Comparison of ENCODE assay signal across 13 cellular contexts in genomic region chr10:34580643-34581042, GRCh38.
DNase-seq lines count a peak whose midpoint lies in the region; ATAC-seq and TF ChIP-seq lines count a peak whose summit lies in the region.
"Had no signal": no experiment of that assay in that cellular context is flagged by ENCODE, and none has a peak within 500 bp of the region (broad histone marks: within the 10 kb centered on the region; RNA-seq: fewer than 3 reads in every experiment).

No MANE protein-coding gene starts in this region.

- no peak overlapping the region for H3K4me3 Mint-ChIP-seq in activated T-helper 1 cell treated with anti-CD3 and anti-CD28 coated beads, Interleukin-12 subunit alpha, Interleukin-12 subunit beta, Interleukin-2, Interleukin-4 antibody, amounts not matched to agents 30 ng/mL and 10 ng/mL and 1 ng/mL, durations not matched to agents 14 hours and 24 hours and 36 hours
- H3K4me3 Mint-ChIP-seq: memory B cell; T-helper 1 cell treated with Interleukin-12 subunit alpha and Interleukin-12 subunit beta and Interleukin-4 antibody, amounts not matched to agents 30 μg/mL and 1 μg/mL, for 36 hours had no signal

- intact Hi-C loops in activated T-helper 1 cell treated with anti-CD3 and anti-CD28 coated beads, Interleukin-12 subunit alpha, Interleukin-12 subunit beta, Interleukin-2, Interleukin-4 antibody, amounts not matched to agents 30 ng/mL and 10 ng/mL and 1 ng/mL, durations not matched to agents 14 hours and 24 hours and 36 hours (cut with micrococcal nuclease) = no loop called here

- no peaks in the 10 kb centered on the region for H3K9me3 ChIP-seq in osteoblast (ENCODE audit: low read depth, low read length)

- H3K36me3 Mint-ChIP-seq in activated T-helper 1 cell treated with anti-CD3 and anti-CD28 coated beads, Interleukin-12 subunit alpha, Interleukin-12 subunit beta, Interleukin-2, Interleukin-4 antibody, amounts not matched to agents 30 ng/mL and 10 ng/mL and 1 ng/mL, durations not matched to agents 14 hours and 24 hours and 36 hours (ENCODE audit: low read depth) = no peaks in the 10 kb centered on the region
- H3K36me3 Mint-ChIP-seq: memory B cell had no signal

- ATAC-seq in esophagus mucosa = peak; percentile 88
- ATAC-seq in HG03108 (IDR thresholded peaks at IDR 0.05; ENCODE audit: unreplicated experiment) = no peak

- no peaks in the 10 kb centered on the region for H3K36me3 ChIP-seq in osteoblast (ENCODE audit: insufficient read depth, low read length)

- H3K9me3 Mint-ChIP-seq in activated T-helper 1 cell treated with anti-CD3 and anti-CD28 coated beads, Interleukin-12 subunit alpha, Interleukin-12 subunit beta, Interleukin-2, Interleukin-4 antibody, amounts not matched to agents 30 ng/mL and 10 ng/mL and 1 ng/mL, durations not matched to agents 14 hours and 24 hours and 36 hours = no peaks in the 10 kb centered on the region
- H3K9me3 Mint-ChIP-seq: memory B cell; T-helper 1 cell treated with Interleukin-12 subunit alpha and Interleukin-12 subunit beta and Interleukin-4 antibody, amounts not matched to agents 30 μg/mL and 1 μg/mL, for 36 hours had no signal

- peaks cover 6% of the 10 kb centered on the region for H4K20me1 ChIP-seq in osteoblast (ENCODE audit: insufficient read depth, low read length)

- peak overlapping the region; percentile 20 for H3K4me2 ChIP-seq in osteoblast (ENCODE audit: insufficient read depth, low read length)

- peaks cover 7% of the 10 kb centered on the region for H3K27me3 Mint-ChIP-seq in activated T-helper 1 cell treated with anti-CD3 and anti-CD28 coated beads, Interleukin-12 subunit alpha, Interleukin-12 subunit beta, Interleukin-2, Interleukin-4 antibody, amounts not matched to agents 30 ng/mL and 10 ng/mL and 1 ng/mL, durations not matched to agents 14 hours and 24 hours and 36 hours (ENCODE audit: insufficient read depth)
- H3K27me3 Mint-ChIP-seq: memory B cell had no signal

- no peak overlapping the region for H3K27ac Mint-ChIP-seq in activated T-helper 1 cell treated with anti-CD3 and anti-CD28 coated beads, Interleukin-12 subunit alpha, Interleukin-12 subunit beta, Interleukin-2, Interleukin-4 antibody, amounts not matched to agents 30 ng/mL and 10 ng/mL and 1 ng/mL, durations not matched to agents 14 hours and 24 hours and 36 hours
- H3K27ac Mint-ChIP-seq: memory B cell; T-helper 1 cell treated with Interleukin-12 subunit alpha and Interleukin-12 subunit beta and Interleukin-4 antibody, amounts not matched to agents 30 μg/mL and 1 μg/mL, for 36 hours had no signal

- no peak overlapping the region for H3K4me3 ChIP-seq in osteoblast (ENCODE audit: insufficient read depth, low read length)

- peaks cover 28% of the 10 kb centered on the region for H3K4me1 ChIP-seq in osteoblast (ENCODE audit: insufficient read depth, low read length)

- H3K27ac ChIP-seq in osteoblast (ENCODE audit: low read depth, low read length) = no peak overlapping the region

- no peaks in the 10 kb centered on the region for H3K79me2 ChIP-seq in osteoblast (ENCODE audit: insufficient read depth, low read length)

- DNase-seq in ELR (ENCODE audit: low read depth) = peak; percentile 70
- peak; percentile 67 for DNase-seq in RKO (ENCODE audit: low spot score)
- DNase-seq in osteoblast (ENCODE audit: insufficient read length, low spot score, missing footprints) = peak; percentile 49
- no peak for DNase-seq in activated T-helper 1 cell treated with anti-CD3 and anti-CD28 coated beads, Interleukin-12 subunit alpha, Interleukin-12 subunit beta, Interleukin-2, Interleukin-4 antibody, amounts not matched to agents 30 ng/mL and 10 ng/mL and 1 ng/mL, durations not matched to agents 14 hours and 24 hours and 36 hours (ENCODE audit: low spot score)
- no peak for DNase-seq in foreskin melanocyte
- no peak for DNase-seq in hepatic stellate cell (ENCODE audit: low spot score)
- DNase-seq: amniotic stem cell, Kasumi-1, NCI-H748 treated with DMSO at 0.1 percent for 48 hours had no signal

- no peaks in the 10 kb centered on the region for H3K27me3 ChIP-seq in osteoblast (ENCODE audit: insufficient read depth, low read length)

- TF ChIP-seq CTCF in osteoblast (IDR thresholded peaks at IDR 0.05; ENCODE audit: extremely low read depth, low read depth, low read length) = no peak

- no peak overlapping the region for H2AFZ ChIP-seq in osteoblast (ENCODE audit: low read length)

- no peaks in the 10 kb centered on the region for H3K4me1 Mint-ChIP-seq in activated T-helper 1 cell treated with anti-CD3 and anti-CD28 coated beads, Interleukin-12 subunit alpha, Interleukin-12 subunit beta, Interleukin-2, Interleukin-4 antibody, amounts not matched to agents 30 ng/mL and 10 ng/mL and 1 ng/mL, durations not matched to agents 14 hours and 24 hours and 36 hours (ENCODE audit: low read depth)
- H3K4me1 Mint-ChIP-seq: memory B cell had no signal

Comparison
In these comparisons a context has a peak if more than half of its experiments do, and no peak if none do; other contexts are left out.
1. DNase-seq: peak in ELR (single experiment), RKO (single experiment) and osteoblast (single experiment); none in activated T-helper 1 cell treated with anti-CD3 and anti-CD28 coated beads, Interleukin-12 subunit alpha, Interleukin-12 subunit beta, Interleukin-2, Interleukin-4 antibody, amounts not matched to agents 30 ng/mL and 10 ng/mL and 1 ng/mL, durations not matched to agents 14 hours and 24 hours and 36 hours (single experiment), foreskin melanocyte (single experiment) and hepatic stellate cell (single experiment).